Comparison of ENCODE assay signal across 21 cellular contexts in genomic region chr19:18517606-18518005, GRCh38. TPM values are rescaled to one million over a fixed set of nuclear protein-coding genes. Genes with fewer than 3 reads are reported as not detected.
DNase-seq lines count a peak whose midpoint lies in the region; ATAC-seq and TF ChIP-seq lines count a peak whose summit lies in the region.
"Had no signal": no experiment of that assay in that cellular context is flagged by ENCODE, and none has a peak within 500 bp of the region (broad histone marks: within the 10 kb centered on the region; RNA-seq: fewer than 3 reads in every experiment).

No MANE protein-coding gene starts in this region.

- peak overlapping the region; percentile 46 for H3K27ac Mint-ChIP-seq in activated T-cell treated with anti-CD3 and anti-CD28 coated beads, Interleukin-2, amount 50 U/mL, for 72 hours
- H3K27ac Mint-ChIP-seq in central memory CD8-positive, alpha-beta T cell (ENCODE audit: low read depth): peak overlapping the region; percentile 41
- H3K27ac Mint-ChIP-seq in stimulated activated effector memory CD8-positive, alpha-beta T cell treated with anti-CD3 and anti-CD28 coated beads, Interleukin-12 subunit alpha, Interleukin-12 subunit beta, amount 100 ng/mL, for 72 hours: peak overlapping the region; percentile 96

- H3K4me1 Mint-ChIP-seq in activated T-cell treated with anti-CD3 and anti-CD28 coated beads, Interleukin-2, amount 50 U/mL, for 72 hours (ENCODE audit: low read depth): peaks cover 39% of the 10 kb centered on the region
- peaks cover 68% of the 10 kb centered on the region for H3K4me1 Mint-ChIP-seq in central memory CD8-positive, alpha-beta T cell
- peaks cover 76% of the 10 kb centered on the region for H3K4me1 Mint-ChIP-seq in stimulated activated effector memory CD8-positive, alpha-beta T cell treated with anti-CD3 and anti-CD28 coated beads, Interleukin-12 subunit alpha, Interleukin-12 subunit beta, amount 100 ng/mL, for 72 hours

- H3K9me3 Mint-ChIP-seq in activated T-cell treated with anti-CD3 and anti-CD28 coated beads, Interleukin-2, amount 50 U/mL, for 72 hours: no peaks in the 10 kb centered on the region
- no peaks in the 10 kb centered on the region for H3K9me3 Mint-ChIP-seq in central memory CD8-positive, alpha-beta T cell
- H3K9me3 Mint-ChIP-seq in stimulated activated effector memory CD8-positive, alpha-beta T cell treated with anti-CD3 and anti-CD28 coated beads, Interleukin-12 subunit alpha, Interleukin-12 subunit beta, amount 100 ng/mL, for 72 hours: no peaks in the 10 kb centered on the region
- H3K9me3 Mint-ChIP-seq: IgD-negative memory B cell had no signal

- no peak for ATAC-seq in activated T-cell treated with anti-CD3 and anti-CD28 coated beads, Interleukin-2, amount 50 U/mL, for 72 hours (replicated peaks in 1 of 2)
- no peak for ATAC-seq in central memory CD8-positive, alpha-beta T cell (replicated peaks; ENCODE audit: extremely low read depth, poor library complexity, severe bottlenecking)
- ATAC-seq in stimulated activated effector memory CD8-positive, alpha-beta T cell treated with anti-CD3 and anti-CD28 coated beads, Interleukin-12 subunit alpha, Interleukin-12 subunit beta, amount 100 ng/mL, for 72 hours: no peak
- no peak for ATAC-seq in GM19467 (IDR thresholded peaks at IDR 0.05; ENCODE audit: unreplicated experiment)
- ATAC-seq: Right ventricle myocardium inferior had no signal

- H3K9ac ChIP-seq in Loucy (ENCODE audit: low read depth, low read length, poor library complexity, severe bottlenecking): no peak overlapping the region

- H3K9me3 ChIP-seq in Loucy (ENCODE audit: insufficient read depth, low read depth, low read length): no peaks in the 10 kb centered on the region
- H3K9me3 ChIP-seq: BLaER1, SJSA1 had no signal

- no peaks in the 10 kb centered on the region for H3K9me2 ChIP-seq in Loucy (replicated peaks; ENCODE audit: low read depth, low read length)

- peaks cover 90% of the 10 kb centered on the region for H3K79me2 ChIP-seq in Loucy (ENCODE audit: insufficient read depth, low read length)

- H3K27me3 ChIP-seq in Loucy (ENCODE audit: insufficient read depth, low read length, poor library complexity, severe bottlenecking): no peaks in the 10 kb centered on the region
- H3K27me3 ChIP-seq: BLaER1, SJSA1 had no signal

- peak overlapping the region; percentile 25 for H3K4me2 ChIP-seq in Loucy (ENCODE audit: low read depth, low read length, poor library complexity, severe bottlenecking)
- H3K4me2 ChIP-seq: BLaER1 had no signal

- H3K36me3 Mint-ChIP-seq in activated T-cell treated with anti-CD3 and anti-CD28 coated beads, Interleukin-2, amount 50 U/mL, for 72 hours (ENCODE audit: insufficient read depth in 2 of 2): peaks cover 4 to 6% of the 10 kb centered on the region in 2 donors
- H3K36me3 Mint-ChIP-seq in central memory CD8-positive, alpha-beta T cell (ENCODE audit: insufficient read depth): peaks cover 18% of the 10 kb centered on the region
- peaks cover 43% of the 10 kb centered on the region for H3K36me3 Mint-ChIP-seq in stimulated activated effector memory CD8-positive, alpha-beta T cell treated with anti-CD3 and anti-CD28 coated beads, Interleukin-12 subunit alpha, Interleukin-12 subunit beta, amount 100 ng/mL, for 72 hours
- H3K36me3 Mint-ChIP-seq: IgD-negative memory B cell had no signal

- H3K4me3 Mint-ChIP-seq in activated T-cell treated with anti-CD3 and anti-CD28 coated beads, Interleukin-2, amount 50 U/mL, for 72 hours: no peak overlapping the region
- no peak overlapping the region for H3K4me3 Mint-ChIP-seq in central memory CD8-positive, alpha-beta T cell
- peak overlapping the region; percentile 96 for H3K4me3 Mint-ChIP-seq in stimulated activated effector memory CD8-positive, alpha-beta T cell treated with anti-CD3 and anti-CD28 coated beads, Interleukin-12 subunit alpha, Interleukin-12 subunit beta, amount 100 ng/mL, for 72 hours

- no peaks in the 10 kb centered on the region for H3F3A ChIP-seq in Loucy (ENCODE audit: low read depth)

- no peak overlapping the region for H2AFZ ChIP-seq in Loucy (ENCODE audit: low read length)

- peaks cover 20% of the 10 kb centered on the region for H3K4me1 ChIP-seq in Loucy (ENCODE audit: insufficient read depth, low read length, poor library complexity, severe bottlenecking)

- no peak for TF ChIP-seq CTCF in Loucy (conservative IDR thresholded peaks at IDR 0.05; ENCODE audit: low read length)

- H3K4me3 ChIP-seq in Loucy (ENCODE audit: low read length, poor library complexity, severe bottlenecking): no peak overlapping the region
- H3K4me3 ChIP-seq: BLaER1, SJSA1 had no signal

- H4K20me1 ChIP-seq in Loucy (ENCODE audit: insufficient read depth, low read length, poor library complexity, severe bottlenecking): peaks cover 32% of the 10 kb centered on the region

- no peak for DNase-seq in activated T-cell treated with anti-CD3 and anti-CD28 coated beads, Interleukin-2, amount 50 U/mL, for 72 hours
- DNase-seq in activated T-cell treated with anti-CD3 and anti-CD28 coated beads, Interleukin-2, amount 50 U/mL, for 48 hours: no peak
- DNase-seq in central memory CD8-positive, alpha-beta T cell (ENCODE audit: low spot score in 2 of 2): no peak
- DNase-seq in stimulated activated effector memory CD8-positive, alpha-beta T cell treated with anti-CD3 and anti-CD28 coated beads, Interleukin-12 subunit alpha, Interleukin-12 subunit beta, amount 100 ng/mL, for 72 hours (ENCODE audit: low spot score in 2 of 2): no peak
- no peak for DNase-seq in SK-N-DZ (ENCODE audit: low spot score)
- DNase-seq in activated CD4-positive, alpha-beta T cell treated with anti-CD3 and anti-CD28 coated beads, Interleukin-2, amount 50 U/mL, for 4 hours: no peak
- DNase-seq: ACHN, Karpas-422, NCI-H1694, NCI-H2081, NCI-H2171, NCI-H345, NCI-H524, NCI-H774, OCI-M1 had no signal

- no peaks in the 10 kb centered on the region for H3K27me3 Mint-ChIP-seq in activated T-cell treated with anti-CD3 and anti-CD28 coated beads, Interleukin-2, amount 50 U/mL, for 72 hours (ENCODE audit: low read depth)
- H3K27me3 Mint-ChIP-seq in central memory CD8-positive, alpha-beta T cell: no peaks in the 10 kb centered on the region
- H3K27me3 Mint-ChIP-seq: IgD-negative memory B cell had no signal

- H3K36me3 ChIP-seq in Loucy (ENCODE audit: insufficient read depth, low read length): no peaks in the 10 kb centered on the region

RNA-seq across cellular contexts. Expression of gene ELL, which starts 4.3 kb away (rescaled TPM):
- total RNA-seq in activated T-cell treated with anti-CD3 and anti-CD28 coated beads, Interleukin-2, amount 50 U/mL, for 72 hours: 10 to 100 TPM; 25.9 to 32.3 TPM
- polyA plus RNA-seq in SK-N-DZ (2014; cell fraction: cytosol; rRNA removed): 6.6 and 7.1 TPM in 2 replicates
- 8.1 and 9.4 TPM in 2 replicates for polyA plus RNA-seq in SK-N-DZ (2014; cell fraction: nucleus; rRNA removed)

RNA-seq across cellular contexts. Expression of gene FKBP8, which starts 25.8 kb away (rescaled TPM):
- 100 to 1,000 TPM; 223 to 239 TPM for total RNA-seq in activated T-cell treated with anti-CD3 and anti-CD28 coated beads, Interleukin-2, amount 50 U/mL, for 72 hours
- 250 and 297 TPM in 2 replicates for polyA plus RNA-seq in SK-N-DZ (2014; cell fraction: cytosol; rRNA removed)
- polyA plus RNA-seq in SK-N-DZ (2014; cell fraction: nucleus; rRNA removed): 155 and 232 TPM in 2 replicates

RNA-seq across cellular contexts. Expression of gene KXD1, which starts 40.1 kb away (rescaled TPM):
- total RNA-seq in activated T-cell treated with anti-CD3 and anti-CD28 coated beads, Interleukin-2, amount 50 U/mL, for 72 hours: 100 to 1,000 TPM; 127 to 139 TPM
- 89.4 and 109 TPM in 2 replicates for polyA plus RNA-seq in SK-N-DZ (2014; cell fraction: cytosol; rRNA removed)
- polyA plus RNA-seq in SK-N-DZ (2014; cell fraction: nucleus; rRNA removed): 75.4 and 103 TPM in 2 replicates

RNA-seq across cellular contexts. Expression of gene UBA52, which starts 54.1 kb away (rescaled TPM):
- 1,000 to 10,000 TPM; 1,602 TPM for total RNA-seq in activated T-cell treated with anti-CD3 and anti-CD28 coated beads, Interleukin-2, amount 50 U/mL, for 72 hours
- polyA plus RNA-seq in SK-N-DZ (2014; cell fraction: cytosol; rRNA removed): 826 and 902 TPM in 2 replicates
- polyA plus RNA-seq in SK-N-DZ (2014; cell fraction: nucleus; rRNA removed): 558 and 639 TPM in 2 replicates

Comparison
In these comparisons a context has a peak if more than half of its experiments do, and no peak if none do; other contexts are left out.
1. H3K27ac Mint-ChIP-seq: peak in every context shown above with its lines; median percentile 96 in stimulated activated effector memory CD8-positive, alpha-beta T cell treated with anti-CD3 and anti-CD28 coated beads, Interleukin-12 subunit alpha, Interleukin-12 subunit beta, amount 100 ng/mL, for 72 hours; 46 in activated T-cell treated with anti-CD3 and anti-CD28 coated beads, Interleukin-2, amount 50 U/mL, for 72 hours; 41 in central memory CD8-positive, alpha-beta T cell.